Comparison of ENCODE assay signal across 8 cellular contexts in the genomic region with DNA sequence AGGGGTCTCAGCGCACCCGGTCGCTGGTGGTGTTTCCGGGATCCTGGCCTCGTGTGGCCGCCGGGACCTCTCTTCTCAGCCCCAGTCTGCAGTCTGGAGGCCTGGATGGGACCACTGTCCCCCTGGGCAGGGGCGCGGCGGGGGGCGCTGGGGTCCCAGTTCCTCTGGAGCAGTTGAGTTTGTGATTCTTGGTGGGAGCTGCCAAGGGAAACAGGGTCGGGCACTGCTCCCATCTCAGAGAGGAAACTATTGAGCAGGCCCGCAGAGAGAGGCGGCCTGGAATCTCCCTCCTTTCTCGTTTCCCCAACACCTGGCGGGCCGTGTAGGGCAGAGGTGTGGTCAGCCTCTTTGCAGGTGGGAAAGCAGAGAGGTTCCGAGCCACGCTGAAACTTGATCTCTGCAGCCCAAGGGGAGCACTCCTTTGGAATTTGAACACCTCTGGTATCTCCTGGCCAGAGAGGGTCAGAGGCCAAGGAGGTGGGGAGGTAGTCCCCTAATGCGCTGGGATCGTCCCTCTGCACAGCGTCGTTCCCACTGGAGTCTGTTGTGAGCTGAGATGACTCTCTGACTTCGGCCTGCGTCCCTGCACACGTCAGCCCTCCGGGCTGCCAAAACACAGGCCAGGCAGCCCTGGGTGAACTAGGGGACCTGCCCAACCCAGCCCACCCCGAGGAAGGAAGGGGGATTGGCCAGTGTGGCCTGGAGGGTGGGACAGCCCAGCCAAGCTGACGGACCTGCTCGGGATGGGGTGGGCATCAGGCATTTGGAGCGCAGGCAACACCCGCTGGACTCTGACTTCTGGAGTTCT. TPM values are rescaled to one million over a fixed set of nuclear protein-coding genes. Genes with fewer than 3 reads are reported as not detected.
DNase-seq lines count a peak whose midpoint lies in the region; ATAC-seq, FAIRE-seq and TF ChIP-seq lines count a peak whose summit lies in the region.

No MANE protein-coding gene starts in this region.

- peak overlapping the region; percentile 70 for H2BK5ac ChIP-seq in trophoblast cell (ENCODE audit: low read depth, low read length, poor library complexity)

- H3K9me3 ChIP-seq in heart left ventricle (no peaks in the 10 kb centered on the region), trophoblast cell (ENCODE audit: insufficient read depth, low read depth, low read length) (no peaks in the 10 kb centered on the region)

- no peak for TF ChIP-seq CTCF in heart left ventricle (IDR thresholded peaks at IDR 0.05)

- peaks cover 55% of the 10 kb centered on the region for H3K36me3 Mint-ChIP-seq in activated T-helper 17 cell treated with anti-CD3 and anti-CD28 coated beads, Interleukin-2, amount 50 U/mL, for 72 hours (ENCODE audit: low read depth)

- H3K27ac ChIP-seq in heart left ventricle (peak overlapping the region; percentile 80 to 98 (median 93)), trophoblast cell (ENCODE audit: low read depth, low read length) (peak overlapping the region; percentile 28)

- peak overlapping the region; percentile 11 for H3K14ac ChIP-seq in trophoblast cell (ENCODE audit: low read length)

- peaks cover 14 to 78% (median 55%) of the 10 kb centered on the region in 12 donors for H3K4me1 ChIP-seq in heart left ventricle
- peaks cover 35 to 37% of the 10 kb centered on the region in 2 experiments for H3K4me1 ChIP-seq in trophoblast cell (ENCODE audit: control insufficient read depth in 1 of 2, insufficient read depth in 2 of 2, low read length in 2 of 2)

- peaks cover 10% of the 10 kb centered on the region for H3K79me2 ChIP-seq in trophoblast cell (ENCODE audit: control insufficient read depth, insufficient read depth, low read length, poor library complexity)

- no peak overlapping the region for H2AK5ac ChIP-seq in trophoblast cell (ENCODE audit: low read length)

- H3K36me3 ChIP-seq in heart left ventricle (no peaks in the 10 kb centered on the region), trophoblast cell (ENCODE audit: control insufficient read depth in 1 of 2, insufficient read depth in 2 of 2, low read length in 2 of 2) (no peaks in the 10 kb centered on the region)

- no peak overlapping the region for H2BK12ac ChIP-seq in trophoblast cell (ENCODE audit: low read length)

- no peak overlapping the region for H3K23ac ChIP-seq in trophoblast cell (ENCODE audit: low read length)

- no peaks in the 10 kb centered on the region for H3K27me3 Mint-ChIP-seq in activated T-helper 17 cell treated with anti-CD3 and anti-CD28 coated beads, Interleukin-2, amount 50 U/mL, for 72 hours

- 2 to 6% (median 3%) methylated on average over 19 to 32 of the region's 32 CpGs for WGBS in heart left ventricle, 4 donors
- no CpG with 5 or more reads among the region's 32 CpGs for WGBS in trophoblast cell (ENCODE audit: extremely low coverage, insufficient coverage, insufficient read length)

- no peak overlapping the region for H4K12ac ChIP-seq in trophoblast cell (ENCODE audit: low read depth, low read length)

- no peaks in the 10 kb centered on the region for H3K9me3 Mint-ChIP-seq in activated T-helper 17 cell treated with anti-CD3 and anti-CD28 coated beads, Interleukin-2, amount 50 U/mL, for 72 hours

- intact Hi-C loops in heart left ventricle (cut with DNase I) = loop anchor here (2.0 to 10.0 kb wide), 8 partner anchors 13 to 61 kb away; partner anchors contain the start of genes C19orf12 (in 7 of the 10) and POP4 (in 3 of the 10)

- H3K4me2 ChIP-seq in trophoblast cell (ENCODE audit: low read length) = peak overlapping the region; percentile 96

- H2BK120ac ChIP-seq in trophoblast cell (ENCODE audit: insufficient read depth, low read length, poor library complexity) = peak overlapping the region; percentile 55

- peak overlapping the region; percentile 95 for H3K27ac Mint-ChIP-seq in activated T-helper 17 cell treated with anti-CD3 and anti-CD28 coated beads, Interleukin-2, amount 50 U/mL, for 72 hours

- H3K4me3 Mint-ChIP-seq in activated T-helper 17 cell treated with anti-CD3 and anti-CD28 coated beads, Interleukin-2, amount 50 U/mL, for 72 hours = peak overlapping the region; percentile 82

- TF ChIP-seq POLR2A in heart left ventricle (IDR thresholded peaks at IDR 0.05) = peak; percentile 47 to 84

- peak overlapping the region; percentile 52 for H4K91ac ChIP-seq in trophoblast cell (ENCODE audit: low read depth, low read length)

- peaks cover 22% of the 10 kb centered on the region for H3K79me1 ChIP-seq in trophoblast cell (ENCODE audit: low read length)

- peak overlapping the region; percentile 87 for H3K4ac ChIP-seq in trophoblast cell (ENCODE audit: low read depth, low read length)

- DNase-seq in heart left ventricle = peak; percentile 63 to 86 (median 75)
- peak; percentile 38 to 47 for DNase-seq in trophoblast cell
- DNase-seq in NCI-H187 (lab: John Stamatoyannopoulos, UW) = no peak
- no peak for DNase-seq in RCC 7860 (ENCODE audit: low spot score)
- DNase-seq in NCI-H1436 (lab: John Stamatoyannopoulos, UW) = no peak

- H3K4me3 ChIP-seq in GM08714 (ENCODE audit: low read length) (peak overlapping the region; percentile 80), heart left ventricle (peak overlapping the region; percentile 55 to 98 (median 92)), trophoblast cell (ENCODE audit: low read depth, low read length) (peak overlapping the region; percentile 81)

- peak overlapping the region; percentile 70 for H4K8ac ChIP-seq in trophoblast cell (ENCODE audit: low read depth, low read length)

- H3K27me3 ChIP-seq in heart left ventricle (no peaks in the 10 kb centered on the region), trophoblast cell (ENCODE audit: insufficient read depth, low read length) (no peaks in the 10 kb centered on the region)

- H3K18ac ChIP-seq in trophoblast cell (ENCODE audit: low read length) = peak overlapping the region; percentile 39

- ATAC-seq in HG03432 (IDR thresholded peaks at IDR 0.05; ENCODE audit: unreplicated experiment) (peak; percentile 18), heart left ventricle (peak; percentile 68 to 75 (median 71))
- ATAC-seq in activated T-helper 17 cell treated with anti-CD3 and anti-CD28 coated beads, Interleukin-2, amount 50 U/mL, for 72 hours (replicated peaks) = peak; percentile 6

- peak overlapping the region; percentile 65 for H3K9ac ChIP-seq in trophoblast cell (ENCODE audit: low read length)

- H2AFZ ChIP-seq in trophoblast cell (ENCODE audit: insufficient read depth, low read length, poor library complexity) = peak overlapping the region; percentile 88

- FAIRE-seq in RCC 7860 (lab: Jason Lieb, UNC) = no peak

- H3K4me1 Mint-ChIP-seq in activated T-helper 17 cell treated with anti-CD3 and anti-CD28 coated beads, Interleukin-2, amount 50 U/mL, for 72 hours = peaks cover 32% of the 10 kb centered on the region

RNA-seq across cellular contexts. Expression of gene PLEKHF1, which starts 0.8 kb away (rescaled TPM):
- 10 to 100 TPM; 34.4 to 40.3 TPM for total RNA-seq in activated T-helper 17 cell treated with anti-CD3 and anti-CD28 coated beads, Interleukin-2, amount 50 U/mL, for 72 hours
- total RNA-seq in heart left ventricle = 10 to 100 TPM in 8 of 9 donors, 1 to 10 TPM in 1; 7.8 to 46.1 (median 17.5) TPM
- 10 to 100 TPM; 38.6 to 42.0 TPM for polyA plus RNA-seq in heart left ventricle
- polyA plus RNA-seq in trophoblast cell (2013) = 37.2 and 41.2 TPM in 2 replicates

RNA-seq across cellular contexts. Expression of gene C19orf12, which starts 49.0 kb away (rescaled TPM):
- total RNA-seq in activated T-helper 17 cell treated with anti-CD3 and anti-CD28 coated beads, Interleukin-2, amount 50 U/mL, for 72 hours = 10 to 100 TPM; 34.5 to 39.1 TPM
- 10 to 100 TPM; 35.7 to 80.3 (median 49.2) TPM for total RNA-seq in heart left ventricle
- 10 to 100 TPM; 34.0 to 47.1 TPM for polyA plus RNA-seq in heart left ventricle
- polyA plus RNA-seq in trophoblast cell (2013) = 17.9 and 18.2 TPM in 2 replicates

RNA-seq across cellular contexts. Expression of gene POP4, which starts 59.9 kb away (rescaled TPM):
- 100 to 1,000 TPM in 1 of 2 donors, 10 to 100 TPM in 1; 59.4 to 102 TPM for total RNA-seq in activated T-helper 17 cell treated with anti-CD3 and anti-CD28 coated beads, Interleukin-2, amount 50 U/mL, for 72 hours
- total RNA-seq in heart left ventricle = 10 to 100 TPM; 41.2 to 69.3 (median 51.1) TPM
- polyA plus RNA-seq in heart left ventricle = 100 to 1,000 TPM in 1 of 2 donors, 10 to 100 TPM in 1; 55.1 to 157 TPM
- 76.3 and 81.4 TPM in 2 replicates for polyA plus RNA-seq in trophoblast cell (2013)

Comparison
In these comparisons a context has a peak if more than half of its experiments do, and no peak if none do; other contexts are left out.
1. ATAC-seq: peak in every context shown above with its lines; median percentile 71 in heart left ventricle; 18 in HG03432; 6 in activated T-helper 17 cell treated with anti-CD3 and anti-CD28 coated beads, Interleukin-2, amount 50 U/mL, for 72 hours.
2. DNase-seq: peak in heart left ventricle (5 of 5) and trophoblast cell (2 of 2); none in NCI-H187 (0 of 2), RCC 7860 (single experiment) and NCI-H1436 (single experiment).
3. Peak in every context shown above with its lines, with median percentiles within 50 percentile points of each other: H3K4me3 ChIP-seq.